Comparison of ENCODE assay signal across 1 cellular context in the genomic region with DNA sequence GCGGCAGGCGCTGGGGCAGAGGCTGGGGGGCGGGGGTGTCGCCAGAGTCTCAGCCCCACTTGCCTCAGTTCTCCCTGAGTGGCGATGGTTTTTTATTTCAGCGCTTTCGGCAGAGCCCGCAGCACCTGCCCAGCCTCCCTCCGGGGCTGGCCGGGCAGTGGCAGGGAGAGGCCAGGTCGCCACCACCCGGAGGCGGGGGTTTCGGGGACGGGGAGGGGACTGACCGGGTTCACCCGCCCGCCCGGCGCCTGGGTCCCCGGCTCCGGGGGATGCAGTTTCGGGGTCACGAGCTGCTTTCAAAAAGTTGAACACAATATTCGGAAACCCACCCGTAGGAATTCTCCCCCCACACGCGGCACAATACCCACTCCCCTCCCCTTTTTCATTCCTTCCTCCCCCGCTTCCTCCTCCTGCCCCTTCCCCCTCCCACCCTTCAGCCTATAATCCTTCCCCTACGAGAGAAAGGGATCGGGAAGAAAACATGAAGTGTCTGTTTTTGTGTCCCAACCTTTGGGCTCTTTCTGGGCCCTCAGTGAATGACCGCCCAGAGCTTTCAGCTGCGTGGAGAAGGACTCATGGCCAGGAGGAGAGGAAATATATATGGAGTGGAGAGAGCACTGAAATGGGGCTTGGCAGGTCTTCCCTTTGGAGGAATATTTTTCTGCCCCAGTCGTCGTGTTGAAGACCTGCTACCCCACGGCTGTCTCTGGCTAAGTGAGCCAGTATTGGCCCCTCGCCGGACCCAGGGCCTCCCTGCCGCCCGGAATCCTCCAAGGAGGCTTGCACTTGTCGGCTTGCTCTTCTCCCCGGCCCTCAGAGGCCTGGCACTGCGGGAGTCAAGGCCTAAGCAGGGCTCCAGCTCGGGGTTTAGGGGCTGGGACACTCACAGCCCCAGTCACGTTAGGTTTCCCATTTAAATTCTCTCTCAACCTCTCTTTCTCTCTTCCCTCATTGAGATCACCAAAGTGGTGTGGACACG.
TF ChIP-seq lines count a peak whose summit lies in the region.

No MANE protein-coding gene starts in this region.

TF ChIP-seq in GM12878, 131 proteins besides CTCF, POLR2A, EP300 and RAD21:
- TF ChIP-seq NBN (IDR thresholded peaks at IDR 0.05) = no peak
